In genomic region chr1:27349784-27350672, GRCh38 we compare ENCODE assay signal across 8 cellular contexts. TPM values are rescaled to one million over a fixed set of nuclear protein-coding genes. Genes with fewer than 3 reads are reported as not detected.
DNase-seq lines count a peak whose midpoint lies in the region; ATAC-seq and TF ChIP-seq lines count a peak whose summit lies in the region.

No MANE protein-coding gene starts in this region.

- no peak for TF ChIP-seq CTCF in GM23338 (conservative IDR thresholded peaks at IDR 0.05; ENCODE audit: low read depth in 2 of 2)
- TF ChIP-seq CTCF in mesothelial cell of epicardium (IDR thresholded peaks at IDR 0.05; ENCODE audit: unreplicated experiment), result no peak
- no peak for TF ChIP-seq CTCF in uterus (IDR thresholded peaks at IDR 0.05)
- no peak for TF ChIP-seq CTCF in GM20000 (IDR thresholded peaks at IDR 0.05; ENCODE audit: extremely low read depth, missing control alignments)

- peaks cover 16% of the 10 kb centered on the region for H3K4me1 Mint-ChIP-seq in GM23338
- H3K4me1 Mint-ChIP-seq in effector memory CD8-positive, alpha-beta T cell (ENCODE audit: low read depth in 2 of 2), result peaks cover 13 to 19% of the 10 kb centered on the region in 2 donors
- H3K4me1 Mint-ChIP-seq in mesothelial cell of epicardium, result peaks cover 15% of the 10 kb centered on the region

- no peaks in the 10 kb centered on the region; the same call in 1 of the 2 replicates for H4K20me1 ChIP-seq in GM23338 (replicated peaks; ENCODE audit: insufficient read depth)

- intact Hi-C loops in uterus (cut with DNase I; ENCODE audit: low total_unique reads), result no loop called here

- DNase-seq in GM23338 (ENCODE audit: low spot score) (peak; percentile 91), NCI-H526 treated with DMSO at 0.1 percent for 48 hours (lab: John Stamatoyannopoulos, UW) (peak; percentile 60), mesothelial cell of epicardium (ENCODE audit: low spot score in 2 of 2, unreplicated experiment in 2 of 2) (peak; percentile 57 to 76), uterus (peak in 1 of 2 donors; percentile 65), GM20000 (ENCODE audit: low spot score) (no peak), HAP-1 (ENCODE audit: low spot score in 2 of 2) (no peak)
- DNase-seq in effector memory CD8-positive, alpha-beta T cell, result no peak
- no peak for DNase-seq in stimulated activated CD4-positive, alpha-beta T cell treated with anti-CD3 and anti-CD28 coated beads, Interleukin-4, amount 100 ng/mL, for 1 hour

- H3K4me1 ChIP-seq in GM23338 (ENCODE audit: insufficient read depth), result peaks cover 10% of the 10 kb centered on the region; the same call in 1 of the 2 replicates
- H3K4me1 ChIP-seq in uterus, result no peaks in the 10 kb centered on the region
- no peaks in the 10 kb centered on the region for H3K4me1 ChIP-seq in HAP-1

- no peak overlapping the region for H3K27ac ChIP-seq in GM23338 (ENCODE audit: low read depth)
- no peak overlapping the region for H3K27ac ChIP-seq in uterus

- H3K27ac Mint-ChIP-seq in GM23338, result no peak overlapping the region
- H3K27ac Mint-ChIP-seq in effector memory CD8-positive, alpha-beta T cell, result no peak overlapping the region
- no peak overlapping the region for H3K27ac Mint-ChIP-seq in mesothelial cell of epicardium

- H3K4me3 Mint-ChIP-seq in GM23338 (peak overlapping the region; percentile 78), mesothelial cell of epicardium (peak overlapping the region; percentile 57)
- no peak overlapping the region for H3K4me3 Mint-ChIP-seq in effector memory CD8-positive, alpha-beta T cell

- H3K36me3 ChIP-seq in GM23338 (ENCODE audit: insufficient read depth) (no peaks in the 10 kb centered on the region), uterus (no peaks in the 10 kb centered on the region), HAP-1 (replicated peaks) (no peaks in the 10 kb centered on the region)

- peaks cover 7% of the 10 kb centered on the region for H3K79me2 ChIP-seq in GM23338 (replicated peaks; ENCODE audit: insufficient read depth)

- H3K9me3 Mint-ChIP-seq in GM23338, result no peaks in the 10 kb centered on the region; the same call in 2 of the 3 replicates
- H3K9me3 Mint-ChIP-seq in effector memory CD8-positive, alpha-beta T cell, result no peaks in the 10 kb centered on the region
- H3K9me3 Mint-ChIP-seq in mesothelial cell of epicardium, result no peaks in the 10 kb centered on the region

- H3K27me3 Mint-ChIP-seq in GM23338 (ENCODE audit: insufficient read depth, low read depth, poor library complexity) (peaks cover 24% of the 10 kb centered on the region), mesothelial cell of epicardium (ENCODE audit: low read depth) (peaks cover 7% of the 10 kb centered on the region)
- H3K27me3 Mint-ChIP-seq in effector memory CD8-positive, alpha-beta T cell, result no peaks in the 10 kb centered on the region

- peak overlapping the region; percentile 91 for H3K4me2 ChIP-seq in GM23338

- H2AFZ ChIP-seq in GM23338, result peak overlapping the region; percentile 85; the same call in 1 of the 2 replicates

- H3K36me3 Mint-ChIP-seq in GM23338 (ENCODE audit: low read depth), result peaks cover 9% of the 10 kb centered on the region
- H3K36me3 Mint-ChIP-seq in effector memory CD8-positive, alpha-beta T cell (ENCODE audit: insufficient read depth), result peaks cover 36% of the 10 kb centered on the region
- peaks cover 5% of the 10 kb centered on the region for H3K36me3 Mint-ChIP-seq in mesothelial cell of epicardium

- no peaks in the 10 kb centered on the region for H3K9me2 ChIP-seq in GM23338 (ENCODE audit: insufficient read depth)

- H3K27me3 ChIP-seq in GM23338 (ENCODE audit: insufficient read depth) (peaks cover 8% of the 10 kb centered on the region; the same call in 1 of the 2 replicates), uterus (peaks cover 0 to 4% of the 10 kb centered on the region in 2 donors), HAP-1 (ENCODE audit: low read depth) (no peaks in the 10 kb centered on the region)

- H3K9me3 ChIP-seq in uterus, result no peaks in the 10 kb centered on the region
- no peaks in the 10 kb centered on the region for H3K9me3 ChIP-seq in HAP-1

- H3F3A ChIP-seq in GM23338 (replicated peaks; ENCODE audit: low read depth), result peaks cover 7% of the 10 kb centered on the region

- ATAC-seq in GM23338, result peak; percentile 66
- ATAC-seq in effector memory CD8-positive, alpha-beta T cell (replicated peaks), result peak; percentile 52

- in situ Hi-C loops in HAP-1 (cut with MboI; ENCODE audit: low sequenced_read_pairs), result no loop called here

- no peak for TF ChIP-seq POLR2A in uterus (IDR thresholded peaks at IDR 0.05)

- H3K4me3 ChIP-seq in GM23338 (peak overlapping the region; percentile 63), uterus (peak overlapping the region; percentile 3 to 32), HAP-1 (no peak overlapping the region)

TF ChIP-seq in GM23338, 12 proteins besides CTCF, POLR2A, EP300 and RAD21:
- TF ChIP-seq POLR2AphosphoS5 (IDR thresholded peaks at IDR 0.05; ENCODE audit: low read depth), result peak; percentile 47; the same call in 1 of the 2 replicates
- TF ChIP-seq, protein P1, sequence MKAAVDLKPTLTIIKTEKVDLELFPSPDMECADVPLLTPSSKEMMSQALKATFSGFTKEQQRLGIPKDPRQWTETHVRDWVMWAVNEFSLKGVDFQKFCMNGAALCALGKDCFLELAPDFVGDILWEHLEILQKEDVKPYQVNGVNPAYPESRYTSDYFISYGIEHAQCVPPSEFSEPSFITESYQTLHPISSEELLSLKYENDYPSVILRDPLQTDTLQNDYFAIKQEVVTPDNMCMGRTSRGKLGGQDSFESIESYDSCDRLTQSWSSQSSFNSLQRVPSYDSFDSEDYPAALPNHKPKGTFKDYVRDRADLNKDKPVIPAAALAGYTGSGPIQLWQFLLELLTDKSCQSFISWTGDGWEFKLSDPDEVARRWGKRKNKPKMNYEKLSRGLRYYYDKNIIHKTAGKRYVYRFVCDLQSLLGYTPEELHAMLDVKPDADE (IDR thresholded peaks at IDR 0.05), result no peak

RNA-seq across cellular contexts. Expression of gene SYTL1, which starts 8.2 kb away (rescaled TPM):
- total RNA-seq in GM23338 (2014; rRNA removed; shearing (Covaris generic)), result 4.9 and 5.4 TPM in 2 replicates
- 12.0 and 12.3 TPM in 2 replicates for polyA plus RNA-seq in GM23338 (2016; fragmentation: Nextera tagmentation; extraction: Ambion mirVana)
- total RNA-seq in mesothelial cell of epicardium (41.0 to 42.8 TPM (median 42.2 TPM) in 3 replicates), uterus (10 to 100 TPM in 1 of 4 donors, 1 to 10 TPM in 2, not detected in 1; 1.6 to 11.3 (median 4.8) TPM)

RNA-seq across cellular contexts. Expression of gene MAP3K6, which starts 16.7 kb away (rescaled TPM):
- 10.6 and 14.9 TPM in 2 replicates for total RNA-seq in GM23338 (2014; rRNA removed; shearing (Covaris generic))
- 7.4 and 8.2 TPM in 2 replicates for polyA plus RNA-seq in GM23338 (2016; fragmentation: Nextera tagmentation; extraction: Ambion mirVana)
- total RNA-seq in mesothelial cell of epicardium, result 10.3 to 13.7 TPM (median 11.8 TPM) in 3 replicates
- 100 to 1,000 TPM in 1 of 4 donors, 10 to 100 TPM in 3; 10.9 to 124 (median 16.5) TPM for total RNA-seq in uterus

RNA-seq across cellular contexts. Expression of gene FCN3, which starts 24.6 kb away (rescaled TPM):
- total RNA-seq in GM23338 (2014; rRNA removed; shearing (Covaris generic)), result 0.49 TPM in 1 of 2 replicates, not detected in the other
- polyA plus RNA-seq in GM23338 (2016; fragmentation: Nextera tagmentation; extraction: Ambion mirVana), result 0.66 TPM in 1 of 2 replicates, not detected in the other
- 0.22 to 0.24 TPM in 2 of 3 replicates, not detected in the other for total RNA-seq in mesothelial cell of epicardium
- total RNA-seq in uterus, result 1 to 10 TPM in 3 of 4 donors, not detected in 1; 2.1 to 4.7 (median 2.4) TPM

RNA-seq across cellular contexts. Expression of gene TMEM222, which starts 28.1 kb away (rescaled TPM):
- 22.6 and 27.0 TPM in 2 replicates for total RNA-seq in GM23338 (2014; rRNA removed; shearing (Covaris generic))
- 17.7 and 17.8 TPM in 2 replicates for polyA plus RNA-seq in GM23338 (2016; fragmentation: Nextera tagmentation; extraction: Ambion mirVana)
- 36.0 to 39.1 TPM (median 37.2 TPM) in 3 replicates for total RNA-seq in mesothelial cell of epicardium
- 10 to 100 TPM in 2 of 4 donors, 1 to 10 TPM in 2; 9.7 to 43.9 (median 18.6) TPM for total RNA-seq in uterus

RNA-seq across cellular contexts. Expression of gene CD164L2, which starts 33.1 kb away (rescaled TPM):
- total RNA-seq in GM23338 (2014; rRNA removed; shearing (Covaris generic)), result 1.2 and 2.8 TPM in 2 replicates
- polyA plus RNA-seq in GM23338 (2016; fragmentation: Nextera tagmentation; extraction: Ambion mirVana), result 2.0 and 2.4 TPM in 2 replicates
- total RNA-seq in mesothelial cell of epicardium (0.45 to 1.3 TPM (median 0.61 TPM) in 3 replicates), uterus (under 1 TPM in 1 of 4 donors, not detected in 3; 0.69 TPM)

Comparison
In these comparisons a context has a peak if more than half of its experiments do, and no peak if none do; other contexts are left out.
1. DNase-seq: peak in GM23338 (single experiment), NCI-H526 treated with DMSO at 0.1 percent for 48 hours (single experiment) and mesothelial cell of epicardium (2 of 2); none in effector memory CD8-positive, alpha-beta T cell (0 of 3), GM20000 (single experiment), stimulated activated CD4-positive, alpha-beta T cell treated with anti-CD3 and anti-CD28 coated beads, Interleukin-4, amount 100 ng/mL, for 1 hour (single experiment) and HAP-1 (0 of 2).
2. H3K4me3 Mint-ChIP-seq: peak in GM23338 (single experiment) and mesothelial cell of epicardium (single experiment); none in effector memory CD8-positive, alpha-beta T cell (0 of 2).